ENCODE assay signal across 8 cellular contexts in the genomic region with DNA sequence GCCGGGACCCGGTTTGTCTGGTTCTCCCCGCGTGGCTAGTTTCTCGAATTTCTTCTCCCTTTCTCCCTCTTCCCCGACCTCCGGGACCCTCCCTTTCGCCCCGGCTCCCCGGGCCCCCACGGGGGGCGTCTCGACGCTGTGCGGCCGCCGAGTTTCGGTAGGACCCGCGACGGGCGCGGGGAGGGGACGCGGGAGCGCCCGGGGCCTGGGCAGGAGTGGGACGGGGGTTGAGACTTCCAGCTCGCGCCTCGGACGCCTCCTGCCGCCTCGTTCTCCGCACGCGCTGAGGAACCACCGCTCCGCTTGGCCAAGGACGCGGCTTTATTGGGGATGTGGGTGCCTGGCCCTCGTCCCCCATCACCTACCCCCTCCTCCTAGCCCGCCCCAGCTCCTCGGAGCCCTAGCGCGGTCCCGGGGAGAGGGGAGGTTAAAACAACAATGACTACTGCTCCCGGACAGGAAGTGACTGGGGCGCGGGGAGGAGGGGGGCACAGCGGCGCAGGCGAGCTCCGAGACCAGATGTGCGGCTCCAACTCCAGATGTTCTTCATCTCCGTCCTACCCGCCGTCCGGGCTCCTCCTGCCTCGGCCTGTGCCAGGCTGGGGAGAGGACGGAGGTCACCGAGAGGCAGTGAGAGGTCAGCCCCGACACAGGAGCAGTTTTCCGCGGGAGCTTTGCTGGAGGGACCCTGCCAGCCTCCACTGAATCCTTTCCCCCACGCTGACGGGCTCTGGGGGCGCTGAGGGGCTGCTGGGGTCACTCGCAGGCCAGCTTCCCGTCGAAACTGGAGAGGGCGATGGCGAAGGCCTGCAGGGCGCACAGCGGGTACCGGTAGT. TPM values are rescaled to one million over a fixed set of nuclear protein-coding genes. Genes with fewer than 3 reads are reported as not detected.
A peak's percentile ranks its signal among the peaks of the same experiment; 100 is the strongest.
DNase-seq lines count a peak whose midpoint lies in the region; ATAC-seq and TF ChIP-seq lines count a peak whose summit lies in the region.

No MANE protein-coding gene starts in this region.

- peak overlapping the region; percentile 77 for H3K9ac ChIP-seq in SK-N-SH

- TF ChIP-seq EP300 in SK-N-SH (IDR thresholded peaks at IDR 0.05; ENCODE audit: borderline replicate concordance in 1 of 2, low read depth in 1 of 2, low read length in 1 of 2), result no peak

- H3K79me2 ChIP-seq in SK-N-SH (ENCODE audit: insufficient read depth), result peaks cover 18% of the 10 kb centered on the region; the same call in 1 of the 2 replicates

- CTCF ChIA-PET in SK-N-SH (lab: Yijun Ruan, JAX), result interaction anchor here (0.7 to 2.3 kb wide), 9 partner anchors 25 to 240 kb away, joined by 3 to 13 read pairs (median 4); a partner anchor contains a TSS

- H3K4me1 ChIP-seq in SK-N-SH (ENCODE audit: control insufficient read depth in 1 of 2, insufficient read depth in 2 of 2, low read depth in 1 of 2, low read length in 1 of 2), result peaks cover 4 to 42% of the 10 kb centered on the region in 2 experiments; a peak in 1 of 4 replicates
- peaks cover 24% of the 10 kb centered on the region for H3K4me1 ChIP-seq in iPS DF 6.9 (ENCODE audit: control insufficient read depth, insufficient read depth, low read length)

- no peaks in the 10 kb centered on the region for H3K27me3 ChIP-seq in SK-N-SH (ENCODE audit: insufficient read depth)
- no peaks in the 10 kb centered on the region for H3K27me3 ChIP-seq in iPS DF 6.9 (ENCODE audit: control insufficient read depth, insufficient read depth, low read length)

- ATAC-seq in HG03571 (IDR thresholded peaks at IDR 0.05; ENCODE audit: unreplicated experiment) (no peak), GM18867 (IDR thresholded peaks at IDR 0.05; ENCODE audit: unreplicated experiment) (no peak)

- H3K4me3 ChIP-seq in SK-N-SH (ENCODE audit: low read depth in 2 of 2, low read length in 1 of 2) (peak overlapping the region; percentile 66 to 79), iPS DF 6.9 (ENCODE audit: low read length) (peak overlapping the region; percentile 48; the same call in 1 of the 2 replicates), skin epidermis (peak overlapping the region; percentile 71 to 88 (median 80))

- WGBS in SK-N-SH (ENCODE audit: low lambda C conversion rate), result 14% methylated on average over 53 of the region's 76 CpGs
- no CpG with 5 or more reads among the region's 76 CpGs for WGBS in iPS DF 6.9 (ENCODE audit: insufficient coverage, insufficient read length)

- peak overlapping the region; percentile 94 for H2AFZ ChIP-seq in SK-N-SH (ENCODE audit: low read depth)

- no peaks in the 10 kb centered on the region for H3K9me2 ChIP-seq in SK-N-SH

- H4K20me1 ChIP-seq in SK-N-SH (ENCODE audit: insufficient read depth), result peaks cover 11% of the 10 kb centered on the region; the same call in 1 of the 2 replicates

- no peaks in the 10 kb centered on the region for H3F3A ChIP-seq in SK-N-SH (replicated peaks; ENCODE audit: insufficient read depth)

- no peak for TF ChIP-seq RAD21 in SK-N-SH (IDR thresholded peaks at IDR 0.05; ENCODE audit: low read length)

- DNase-seq in SIG-M5 treated with dmso at 0.1 percent for 504 hours (lab: John Stamatoyannopoulos, UW; ENCODE audit: unreplicated experiment) (peak; percentile 25), SIG-M5 (lab: John Stamatoyannopoulos, UW) (no peak), SK-N-SH (peak; percentile 92), astrocyte of the hippocampus (ENCODE audit: low read depth, low spot score) (peak; percentile 73), iPS DF 6.9 (ENCODE audit: low read depth, low spot score) (no peak)

- no peak for TF ChIP-seq CTCF in SK-N-SH (IDR thresholded peaks at IDR 0.05)

- H3K36me3 ChIP-seq in SK-N-SH (replicated peaks in 1 of 2; ENCODE audit: control insufficient read depth in 1 of 2, insufficient read depth in 2 of 2, low read length in 1 of 2) (no peaks in the 10 kb centered on the region), iPS DF 6.9 (ENCODE audit: control insufficient read depth, insufficient read depth, low read length) (no peaks in the 10 kb centered on the region)

- POLR2A ChIA-PET in SK-N-SH (lab: Yijun Ruan, JAX), result interaction anchor here (0.9 to 1.5 kb wide), 5 partner anchors 9 to 154 kb away, joined by 3 to 6 read pairs (median 3); a partner anchor contains a TSS

- H3K27ac ChIP-seq in SK-N-SH (ENCODE audit: low read depth in 2 of 2, low read length in 1 of 2) (peak overlapping the region; percentile 33 to 82; a peak in 2 of 4 replicates), iPS DF 6.9 (ENCODE audit: low read length) (no peak overlapping the region), skin epidermis (peak overlapping the region; percentile 74 to 99 (median 97))

- H3K4me2 ChIP-seq in SK-N-SH, result peak overlapping the region; percentile 97

- no peaks in the 10 kb centered on the region for H3K9me3 ChIP-seq in SK-N-SH
- H3K9me3 ChIP-seq in iPS DF 6.9 (ENCODE audit: control insufficient read depth, insufficient read depth, low read length), result no peaks in the 10 kb centered on the region

TF ChIP-seq in SK-N-SH, 30 proteins besides CTCF, POLR2A, EP300 and RAD21:
- TF ChIP-seq, protein P1, sequence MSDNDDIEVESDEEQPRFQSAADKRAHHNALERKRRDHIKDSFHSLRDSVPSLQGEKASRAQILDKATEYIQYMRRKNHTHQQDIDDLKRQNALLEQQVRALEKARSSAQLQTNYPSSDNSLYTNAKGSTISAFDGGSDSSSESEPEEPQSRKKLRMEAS (IDR thresholded peaks at IDR 0.05; ENCODE audit: low read depth), result peak; percentile 89
- TF ChIP-seq CHD2 (IDR thresholded peaks at IDR 0.05; ENCODE audit: low read length, partially characterized antibody) (peak; percentile 14), FOXJ3 (CRISPR knock-in tag; IDR thresholded peaks at IDR 0.05) (no peak), GABPA (IDR thresholded peaks at IDR 0.05; ENCODE audit: low read depth) (no peak), TCF12 (IDR thresholded peaks at IDR 0.05) (peak; percentile 46; the same call in 1 of the 2 replicates), RCOR1 (IDR thresholded peaks at IDR 0.05; ENCODE audit: low read length) (peak; percentile 32; the same call in 1 of the 2 replicates), RFX5 (IDR thresholded peaks at IDR 0.05; ENCODE audit: low read length) (no peak)
TF ChIP-seq in SK-N-SH: peak in this region for 4.

RNA-seq across cellular contexts. Expression of a gene that starts 0.9 kb away (rescaled TPM):
- polyA plus RNA-seq in SK-N-SH (2012; rRNA removed), result 5.2 and 7.1 TPM in 2 replicates
- 3.6 and 6.1 TPM in 2 replicates for polyA plus RNA-seq in SK-N-SH (2012; cell fraction: cytosol; rRNA removed)
- polyA plus RNA-seq in SK-N-SH (2012; cell fraction: nucleus; rRNA removed), result 16.1 and 20.1 TPM in 2 replicates

RNA-seq across cellular contexts. Expression of a gene that starts 14.9 kb away (rescaled TPM):
- polyA plus RNA-seq in SK-N-SH (2012; rRNA removed), result not detected in 2 replicates
- not detected in 2 replicates for polyA plus RNA-seq in SK-N-SH (2012; cell fraction: cytosol; rRNA removed)
- polyA plus RNA-seq in SK-N-SH (2012; cell fraction: nucleus; rRNA removed), result not detected in 2 replicates

RNA-seq across cellular contexts. Expression of a gene that starts 29.6 kb away (rescaled TPM):
- polyA plus RNA-seq in SK-N-SH (2012; rRNA removed), result 2,393 and 3,548 TPM in 2 replicates
- 2,837 and 3,167 TPM in 2 replicates for polyA plus RNA-seq in SK-N-SH (2012; cell fraction: cytosol; rRNA removed)
- polyA plus RNA-seq in SK-N-SH (2012; cell fraction: nucleus; rRNA removed), result 1,325 and 1,532 TPM in 2 replicates

RNA-seq across cellular contexts. Expression of a gene that starts 45.7 kb away (rescaled TPM):
- 5.8 and 6.5 TPM in 2 replicates for polyA plus RNA-seq in SK-N-SH (2012; rRNA removed)
- 4.0 and 5.4 TPM in 2 replicates for polyA plus RNA-seq in SK-N-SH (2012; cell fraction: cytosol; rRNA removed)
- polyA plus RNA-seq in SK-N-SH (2012; cell fraction: nucleus; rRNA removed), result 6.0 and 6.1 TPM in 2 replicates

Comparison
In these comparisons a context has a peak if more than half of its experiments do, and no peak if none do; other contexts are left out.
1. DNase-seq: peak in SIG-M5 treated with dmso at 0.1 percent for 504 hours (single experiment), SK-N-SH (single experiment) and astrocyte of the hippocampus (single experiment); none in SIG-M5 (single experiment) and iPS DF 6.9 (single experiment).
2. Peak in every context shown above with its lines, with median percentiles within 50 percentile points of each other: H3K4me3 ChIP-seq.